Comparison of ENCODE assay signal across 10 cellular contexts in the genomic region with DNA sequence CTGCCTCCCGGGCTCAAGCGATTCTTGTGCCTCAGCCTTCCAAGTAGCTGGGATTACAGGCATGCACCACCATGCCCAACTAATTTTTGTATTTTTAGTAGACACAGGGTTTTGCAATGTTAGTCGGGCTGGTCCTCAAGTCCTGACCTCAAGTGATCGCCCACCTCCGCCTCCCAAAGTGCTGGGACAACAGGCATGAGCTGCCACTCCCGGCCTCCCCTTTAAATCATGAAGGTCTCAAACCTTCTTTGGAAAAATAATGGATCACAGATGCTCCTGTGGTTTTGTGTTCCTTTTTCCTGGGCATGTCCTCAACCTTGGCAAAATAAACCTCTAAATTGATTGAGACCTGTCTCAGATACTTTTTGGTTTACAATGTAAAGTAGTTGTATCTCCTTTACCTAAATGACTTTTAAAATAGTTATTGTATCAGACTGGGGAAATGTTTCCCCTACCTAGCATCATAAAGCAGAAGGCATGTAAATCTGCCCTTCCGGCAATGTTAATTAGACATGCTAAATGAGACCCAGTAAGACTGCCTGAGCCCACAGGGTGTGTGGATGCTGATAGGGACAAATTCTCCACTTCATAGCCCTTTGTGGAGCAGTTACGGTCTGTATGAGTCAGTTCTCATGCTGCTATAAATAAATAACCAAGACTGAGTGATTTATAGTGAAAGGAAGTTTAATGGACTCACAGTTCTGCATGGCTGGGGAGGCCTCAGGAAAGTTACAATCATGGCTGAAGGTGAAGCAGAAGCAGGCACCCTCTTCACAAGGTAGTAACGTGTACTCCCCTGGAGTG. TPM values are rescaled to one million over a fixed set of nuclear protein-coding genes. Genes with fewer than 3 reads are reported as not detected.
DNase-seq lines count a peak whose midpoint lies in the region; ATAC-seq, FAIRE-seq and TF ChIP-seq lines count a peak whose summit lies in the region.
"Had no signal": no experiment of that assay in that cellular context is flagged by ENCODE, and none has a peak within 500 bp of the region (broad histone marks: within the 10 kb centered on the region; RNA-seq: fewer than 3 reads in every experiment).

No MANE protein-coding gene starts in this region.

- no peaks in the 10 kb centered on the region for H3K36me3 Mint-ChIP-seq in activated T-helper 17 cell treated with anti-CD3 and anti-CD28 coated beads, Interleukin-2, amount 50 U/mL, for 72 hours (ENCODE audit: low read depth)

- peak overlapping the region; percentile 97 for H3K27ac ChIP-seq in WERI-Rb-1

- DNase-seq in GM12865 (ENCODE audit: low read depth) (peak; percentile 49), WERI-Rb-1 (no peak), left kidney (ENCODE audit: low read depth, low spot score) (peak; percentile 89), D721Med (ENCODE audit: insufficient read length, low spot score) (no peak), H4 (ENCODE audit: low spot score) (no peak)
- DNase-seq in activated CD4-positive, CD25-positive, alpha-beta regulatory T cell treated with anti-CD3 and anti-CD28 coated beads, Interleukin-2, amount 50 U/mL, for 72 hours, result no peak
- DNase-seq: NCI-H510A treated with DMSO at 0.1 percent for 48 hours had no signal

- H3K4me1 Mint-ChIP-seq in activated T-helper 17 cell treated with anti-CD3 and anti-CD28 coated beads, Interleukin-2, amount 50 U/mL, for 72 hours, result no peaks in the 10 kb centered on the region

- peaks cover 6% of the 10 kb centered on the region for H3K9me3 Mint-ChIP-seq in activated T-helper 17 cell treated with anti-CD3 and anti-CD28 coated beads, Interleukin-2, amount 50 U/mL, for 72 hours

- no peak overlapping the region for H3K4me3 Mint-ChIP-seq in activated T-helper 17 cell treated with anti-CD3 and anti-CD28 coated beads, Interleukin-2, amount 50 U/mL, for 72 hours

- peaks cover 10% of the 10 kb centered on the region for H3K27me3 Mint-ChIP-seq in activated T-helper 17 cell treated with anti-CD3 and anti-CD28 coated beads, Interleukin-2, amount 50 U/mL, for 72 hours

- TF ChIP-seq CTCF in GM12865 (IDR thresholded peaks at IDR 0.05; ENCODE audit: insufficient read depth, low read depth, low read length, missing control alignments), result no peak
- TF ChIP-seq CTCF in WERI-Rb-1 (IDR thresholded peaks at IDR 0.05; ENCODE audit: low read depth, low read length), result no peak
- no peak for TF ChIP-seq CTCF in D721Med (IDR thresholded peaks at IDR 0.05; ENCODE audit: insufficient read depth, missing control alignments)

- H3K4me3 ChIP-seq in GM12865 (ENCODE audit: low read depth, low read length) (no peak overlapping the region), WERI-Rb-1 (ENCODE audit: low read depth, low read length) (no peak overlapping the region)
- H3K4me3 ChIP-seq: smooth muscle cell had no signal

- FAIRE-seq in D721Med (lab: Jason Lieb, UNC), result no peak

- H3K36me3 ChIP-seq in WERI-Rb-1, result no peaks in the 10 kb centered on the region

- no peak overlapping the region for H3K27ac Mint-ChIP-seq in activated T-helper 17 cell treated with anti-CD3 and anti-CD28 coated beads, Interleukin-2, amount 50 U/mL, for 72 hours

- peak; percentile 75 for ATAC-seq in HG03095 (IDR thresholded peaks at IDR 0.05; ENCODE audit: unreplicated experiment)
- no peak for ATAC-seq in activated T-helper 17 cell treated with anti-CD3 and anti-CD28 coated beads, Interleukin-2, amount 50 U/mL, for 72 hours (replicated peaks)

- H3K9me3 ChIP-seq in WERI-Rb-1 (ENCODE audit: severe bottlenecking), result peaks cover 26% of the 10 kb centered on the region

- no peaks in the 10 kb centered on the region for H3K27me3 ChIP-seq in WERI-Rb-1 (ENCODE audit: insufficient read depth, low read depth, severe bottlenecking)

RNA-seq across cellular contexts. Expression of a gene that starts 27.8 kb away (rescaled TPM):
- 290 and 329 TPM in 2 replicates for total RNA-seq in H4 (2014; rRNA removed; shearing (Covaris generic))
- total RNA-seq in activated T-helper 17 cell treated with anti-CD3 and anti-CD28 coated beads, Interleukin-2, amount 50 U/mL, for 72 hours, result 10 to 100 TPM; 21.8 to 63.9 TPM

RNA-seq across cellular contexts. Expression of a gene that starts 37.2 kb away (rescaled TPM):
- total RNA-seq in H4 (2014; rRNA removed; shearing (Covaris generic)), result 33.0 and 33.6 TPM in 2 replicates
- 10 to 100 TPM; 19.7 to 23.2 TPM for total RNA-seq in activated T-helper 17 cell treated with anti-CD3 and anti-CD28 coated beads, Interleukin-2, amount 50 U/mL, for 72 hours

RNA-seq across cellular contexts. Expression of a gene that starts 37.3 kb away (rescaled TPM):
- 14.6 and 18.0 TPM in 2 replicates for total RNA-seq in H4 (2014; rRNA removed; shearing (Covaris generic))
- 10 to 100 TPM; 12.0 to 21.5 TPM for total RNA-seq in activated T-helper 17 cell treated with anti-CD3 and anti-CD28 coated beads, Interleukin-2, amount 50 U/mL, for 72 hours

RNA-seq across cellular contexts. Expression of a gene that starts 59.0 kb away (rescaled TPM):
- 1.2 and 1.5 TPM in 2 replicates for total RNA-seq in H4 (2014; rRNA removed; shearing (Covaris generic))
- 10 to 100 TPM; 13.5 to 13.6 TPM for total RNA-seq in activated T-helper 17 cell treated with anti-CD3 and anti-CD28 coated beads, Interleukin-2, amount 50 U/mL, for 72 hours

Comparison
In these comparisons a context has a peak if more than half of its experiments do, and no peak if none do; other contexts are left out.
1. DNase-seq: peak in GM12865 (single experiment) and left kidney (single experiment); none in WERI-Rb-1 (single experiment), D721Med (single experiment), H4 (single experiment) and activated CD4-positive, CD25-positive, alpha-beta regulatory T cell treated with anti-CD3 and anti-CD28 coated beads, Interleukin-2, amount 50 U/mL, for 72 hours (single experiment).